In genomic region chr17:28724500-28725165, GRCh38 we compare ENCODE assay signal across 8 cellular contexts. TPM values are rescaled to one million over a fixed set of nuclear protein-coding genes. Genes with fewer than 3 reads are reported as not detected.
DNase-seq lines count a peak whose midpoint lies in the region; ATAC-seq and TF ChIP-seq lines count a peak whose summit lies in the region.

No MANE protein-coding gene starts in this region.

- TF ChIP-seq CTCF in mesothelial cell of epicardium (IDR thresholded peaks at IDR 0.05; ENCODE audit: unreplicated experiment): no peak

- H3K4me1 ChIP-seq in HUES6 (ENCODE audit: control insufficient read depth, insufficient read depth, low read length) (peaks cover 12% of the 10 kb centered on the region), adipocyte (ENCODE audit: control insufficient read depth, insufficient read depth, low read length) (peaks cover 53% of the 10 kb centered on the region)

- H3K36me3 ChIP-seq in HUES6 (ENCODE audit: control insufficient read depth, insufficient read depth, low read length) (peaks cover 48% of the 10 kb centered on the region), adipocyte (ENCODE audit: control insufficient read depth, insufficient read depth, low read length, severe bottlenecking) (peaks cover 38% of the 10 kb centered on the region)

- H3K4me3 ChIP-seq in HUES6 (ENCODE audit: low read depth, low read length) (peak overlapping the region; percentile 85), adipocyte (ENCODE audit: low read length) (peak overlapping the region; percentile 90)

- peaks cover 58% of the 10 kb centered on the region for H3K4me1 Mint-ChIP-seq in mesothelial cell of epicardium

- peak overlapping the region; percentile 92 for H3K27ac Mint-ChIP-seq in mesothelial cell of epicardium

- no peak for ATAC-seq in GM21528 (IDR thresholded peaks at IDR 0.05; ENCODE audit: low FRiP score, unreplicated experiment)

- H3K4me3 Mint-ChIP-seq in mesothelial cell of epicardium: peak overlapping the region; percentile 79

- no peaks in the 10 kb centered on the region for H3K9me3 ChIP-seq in HUES6 (ENCODE audit: control insufficient read depth, insufficient read depth, low read depth, low read length)
- H3K9me3 ChIP-seq in adipocyte (ENCODE audit: control insufficient read depth, low read length): no peaks in the 10 kb centered on the region

- peak; percentile 19 for DNase-seq in CD1c-positive myeloid dendritic cell (ENCODE audit: extremely low spot score)
- no peak for DNase-seq in adipocyte (ENCODE audit: low read depth)
- DNase-seq in mesothelial cell of epicardium (ENCODE audit: low spot score in 2 of 2, unreplicated experiment in 2 of 2): no peak
- DNase-seq in NCI-H1105 (lab: John Stamatoyannopoulos, UW): no peak
- DNase-seq in KG1 (lab: John Stamatoyannopoulos, UW): no peak
- DNase-seq in NCI-H510A (lab: John Stamatoyannopoulos, UW): no peak

- H3K9me3 Mint-ChIP-seq in mesothelial cell of epicardium: no peaks in the 10 kb centered on the region

- H3K27me3 Mint-ChIP-seq in mesothelial cell of epicardium (ENCODE audit: low read depth): no peaks in the 10 kb centered on the region

- H3K27me3 ChIP-seq in HUES6 (ENCODE audit: control insufficient read depth, insufficient read depth, low read length): no peaks in the 10 kb centered on the region
- H3K27me3 ChIP-seq in adipocyte (replicated peaks; ENCODE audit: control insufficient read depth, insufficient read depth, low read length): no peaks in the 10 kb centered on the region

- peaks cover 13% of the 10 kb centered on the region for H3K36me3 Mint-ChIP-seq in mesothelial cell of epicardium

- H3K9ac ChIP-seq in HUES6 (ENCODE audit: low read length): peak overlapping the region; percentile 96
- peak overlapping the region; percentile 95 for H3K9ac ChIP-seq in adipocyte (ENCODE audit: low read length)

- no peak overlapping the region for H3K27ac ChIP-seq in HUES6 (ENCODE audit: low read depth, low read length)

RNA-seq across cellular contexts. Expression of gene TLCD1, which starts 1.4 kb away (rescaled TPM):
- 2.3 to 3.8 TPM (median 3.3 TPM) in 3 replicates for total RNA-seq in mesothelial cell of epicardium

RNA-seq across cellular contexts. Expression of gene NEK8, which starts 4.0 kb away (rescaled TPM):
- 5.2 to 7.6 TPM (median 5.9 TPM) in 3 replicates for total RNA-seq in mesothelial cell of epicardium

RNA-seq across cellular contexts. Expression of gene RPL23A, which starts 4.8 kb away (rescaled TPM):
- total RNA-seq in mesothelial cell of epicardium: 1,669 to 1,804 TPM (median 1,792 TPM) in 3 replicates

RNA-seq across cellular contexts. Expression of gene RAB34, which starts 7.0 kb away (rescaled TPM):
- total RNA-seq in mesothelial cell of epicardium: 172 to 181 TPM (median 178 TPM) in 3 replicates

RNA-seq across cellular contexts. Expression of gene PROCA1, which starts 12.9 kb away (rescaled TPM):
- total RNA-seq in mesothelial cell of epicardium: 9.2 to 11.7 TPM (median 10.4 TPM) in 3 replicates
